15 cellular contexts compared by ENCODE assay signal in the genomic region with DNA sequence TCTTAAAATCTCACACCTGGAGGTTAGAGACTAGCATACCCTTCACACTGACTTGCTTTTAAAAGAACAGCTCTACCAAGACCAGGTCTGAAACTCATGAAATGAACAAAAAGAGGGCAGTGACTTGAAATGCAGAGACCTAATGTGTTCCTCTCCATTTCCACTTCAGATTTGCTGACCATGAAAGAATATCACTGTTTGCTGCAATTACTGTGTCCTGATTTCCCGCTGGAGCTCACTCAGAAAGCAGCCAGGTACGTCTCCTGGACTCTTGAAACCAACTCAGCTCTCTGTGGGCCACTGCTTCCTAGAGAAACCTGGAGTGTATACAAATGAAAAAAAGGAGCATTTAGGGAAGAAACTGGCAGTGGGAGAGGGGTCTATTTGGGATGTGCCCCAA. TPM values are rescaled to one million over a fixed set of nuclear protein-coding genes. Genes with fewer than 3 reads are reported as not detected.
A peak's percentile ranks its signal among the peaks of the same experiment; 100 is the strongest.
DNase-seq lines count a peak whose midpoint lies in the region; ATAC-seq and TF ChIP-seq lines count a peak whose summit lies in the region.
"Had no signal": no experiment of that assay in that cellular context is flagged by ENCODE, and none has a peak within 500 bp of the region (broad histone marks: within the 10 kb centered on the region; RNA-seq: fewer than 3 reads in every experiment).

No MANE protein-coding gene starts in this region.

- intact Hi-C loops in esophagus squamous epithelium (cut with DNase I): no loop called here

- DNase-seq in activated T-cell treated with anti-CD3 and anti-CD28 coated beads, Interleukin-2, amount 50 U/mL, for 24 hours: no peak
- no peak for DNase-seq in activated T-cell treated with anti-CD3 and anti-CD28 coated beads, Interleukin-2, amount 50 U/mL, for 4 hours
- DNase-seq in NCI-H187 (lab: John Stamatoyannopoulos, UW) (peak; percentile 58 to 59), nephron progenitor cell (no peak), NCI-H748 treated with DMSO at 0.1 percent for 48 hours (lab: John Stamatoyannopoulos, UW) (no peak), esophagus squamous epithelium (lab: John Stamatoyannopoulos, UW) (no peak)
- DNase-seq: 8988T; ACHN; CD4-positive, alpha-beta memory T cell; COR-L47; DMS153; HCEC 1CT; HFFc6 had no signal

- peaks cover 0 to 23% (median 5%) of the 10 kb centered on the region in 3 donors for H3K4me1 ChIP-seq in esophagus squamous epithelium

- no peak overlapping the region for H3K27ac ChIP-seq in esophagus squamous epithelium
- H3K27ac ChIP-seq: C4-2B had no signal

- H3K36me3 ChIP-seq in esophagus squamous epithelium: peaks cover 0 to 19% (median 4%) of the 10 kb centered on the region in 3 donors

- no peak for ATAC-seq in activated T-cell treated with anti-CD3 and anti-CD28 coated beads, Interleukin-2, amount 50 U/mL, for 4 hours
- no peak for ATAC-seq in HG03196 (IDR thresholded peaks at IDR 0.05; ENCODE audit: unreplicated experiment)

- H3K9me3 Mint-ChIP-seq in activated T-cell treated with anti-CD3 and anti-CD28 coated beads, Interleukin-2, amount 50 U/mL, for 24 hours: no peaks in the 10 kb centered on the region
- H3K9me3 Mint-ChIP-seq in activated T-cell treated with anti-CD3 and anti-CD28 coated beads, Interleukin-2, amount 50 U/mL, for 4 hours: no peaks in the 10 kb centered on the region
- H3K9me3 Mint-ChIP-seq in nephron progenitor cell: no peaks in the 10 kb centered on the region
- H3K9me3 Mint-ChIP-seq: CD4-positive, alpha-beta memory T cell; HFFc6 had no signal

- no peaks in the 10 kb centered on the region for H3K9me3 ChIP-seq in esophagus squamous epithelium

- peak overlapping the region; percentile 6 for H3K27ac Mint-ChIP-seq in activated T-cell treated with anti-CD3 and anti-CD28 coated beads, Interleukin-2, amount 50 U/mL, for 24 hours
- H3K27ac Mint-ChIP-seq in nephron progenitor cell: peak overlapping the region; percentile 66
- H3K27ac Mint-ChIP-seq: HFFc6 had no signal

- H3K4me3 ChIP-seq in esophagus squamous epithelium: no peak overlapping the region

- no peaks in the 10 kb centered on the region for H3K27me3 Mint-ChIP-seq in activated T-cell treated with anti-CD3 and anti-CD28 coated beads, Interleukin-2, amount 50 U/mL, for 24 hours
- H3K27me3 Mint-ChIP-seq in activated T-cell treated with anti-CD3 and anti-CD28 coated beads, Interleukin-2, amount 50 U/mL, for 4 hours (ENCODE audit: low read depth): no peaks in the 10 kb centered on the region
- no peaks in the 10 kb centered on the region for H3K27me3 Mint-ChIP-seq in nephron progenitor cell (ENCODE audit: low read depth, poor library complexity)
- H3K27me3 Mint-ChIP-seq: CD4-positive, alpha-beta memory T cell had no signal

- peaks cover 21% of the 10 kb centered on the region for H3K36me3 Mint-ChIP-seq in activated T-cell treated with anti-CD3 and anti-CD28 coated beads, Interleukin-2, amount 50 U/mL, for 24 hours (ENCODE audit: low read depth)
- H3K36me3 Mint-ChIP-seq in activated T-cell treated with anti-CD3 and anti-CD28 coated beads, Interleukin-2, amount 50 U/mL, for 4 hours (ENCODE audit: insufficient read depth): peaks cover 15% of the 10 kb centered on the region
- H3K36me3 Mint-ChIP-seq in nephron progenitor cell (ENCODE audit: low read depth): peaks cover 34% of the 10 kb centered on the region

- no peaks in the 10 kb centered on the region for H3K27me3 ChIP-seq in esophagus squamous epithelium

- TF ChIP-seq CTCF in nephron progenitor cell (IDR thresholded peaks at IDR 0.05) (no peak), esophagus squamous epithelium (IDR thresholded peaks at IDR 0.05) (no peak)

- no peak overlapping the region for H3K4me3 Mint-ChIP-seq in activated T-cell treated with anti-CD3 and anti-CD28 coated beads, Interleukin-2, amount 50 U/mL, for 24 hours
- no peak overlapping the region for H3K4me3 Mint-ChIP-seq in activated T-cell treated with anti-CD3 and anti-CD28 coated beads, Interleukin-2, amount 50 U/mL, for 4 hours
- H3K4me3 Mint-ChIP-seq in nephron progenitor cell: no peak overlapping the region
- H3K4me3 Mint-ChIP-seq: CD4-positive, alpha-beta memory T cell; HFFc6 had no signal

- no peaks in the 10 kb centered on the region for H3K4me1 Mint-ChIP-seq in activated T-cell treated with anti-CD3 and anti-CD28 coated beads, Interleukin-2, amount 50 U/mL, for 24 hours (ENCODE audit: low read depth)
- no peaks in the 10 kb centered on the region for H3K4me1 Mint-ChIP-seq in activated T-cell treated with anti-CD3 and anti-CD28 coated beads, Interleukin-2, amount 50 U/mL, for 4 hours (ENCODE audit: low read depth)
- H3K4me1 Mint-ChIP-seq in nephron progenitor cell: peaks cover 14% of the 10 kb centered on the region
- H3K4me1 Mint-ChIP-seq: CD4-positive, alpha-beta memory T cell had no signal

- WGBS in esophagus squamous epithelium, 2 donors: 82 to 95% methylated on average over 2 of the region's 2 CpGs

- TF ChIP-seq POLR2A in esophagus squamous epithelium (IDR thresholded peaks at IDR 0.05): no peak

RNA-seq across cellular contexts. Expression of a gene that starts 39.2 kb away (rescaled TPM):
- total RNA-seq in activated T-cell treated with anti-CD3 and anti-CD28 coated beads, Interleukin-2, amount 50 U/mL, for 4 hours: 100 to 1,000 TPM in 2 of 3 donors, 10 to 100 TPM in 1; 98.5 to 110 (median 104) TPM
- total RNA-seq in esophagus squamous epithelium: 100 to 1,000 TPM in 3 of 4 donors, 10 to 100 TPM in 1; 95.3 to 171 (median 119) TPM

RNA-seq across cellular contexts. Expression of a gene that starts 48.8 kb away (rescaled TPM):
- 10 to 100 TPM in 1 of 3 donors, 1 to 10 TPM in 2; 5.3 to 15.2 (median 5.8) TPM for total RNA-seq in activated T-cell treated with anti-CD3 and anti-CD28 coated beads, Interleukin-2, amount 50 U/mL, for 4 hours
- 10 to 100 TPM; 55.9 to 95.7 (median 65.0) TPM for total RNA-seq in esophagus squamous epithelium

Comparison
In these comparisons a context has a peak if more than half of its experiments do, and no peak if none do; other contexts are left out.
1. DNase-seq: peak in NCI-H187 (2 of 2); none in activated T-cell treated with anti-CD3 and anti-CD28 coated beads, Interleukin-2, amount 50 U/mL, for 24 hours (single experiment), activated T-cell treated with anti-CD3 and anti-CD28 coated beads, Interleukin-2, amount 50 U/mL, for 4 hours (single experiment), nephron progenitor cell (single experiment), NCI-H748 treated with DMSO at 0.1 percent for 48 hours (single experiment) and esophagus squamous epithelium (single experiment).